ENCODE assay signal across 8 cellular contexts in genomic region chr12:69585189-69586062, GRCh38. TPM values are rescaled to one million over a fixed set of nuclear protein-coding genes. Genes with fewer than 3 reads are reported as not detected.
DNase-seq lines count a peak whose midpoint lies in the region; ATAC-seq, FAIRE-seq and TF ChIP-seq lines count a peak whose summit lies in the region.

Gene CCT2, plus strand, starts transcription at chr12:69585459. Its CDS starts 63 bp downstream, at chr12:69585522.

- FAIRE-seq in GM19239 (lab: Jason Lieb, UNC): peak; percentile 90

- H3K27ac Mint-ChIP-seq in activated CD4-positive, alpha-beta T cell treated with anti-CD3 and anti-CD28 coated beads for 36 hours: peak within 1 kb of the TSS; percentile 95

- ATAC-seq in HG03457 (IDR thresholded peaks at IDR 0.05; ENCODE audit: unreplicated experiment): peak; percentile 95
- peak; percentile 94 for ATAC-seq in activated CD4-positive, alpha-beta T cell treated with anti-CD3 and anti-CD28 coated beads for 36 hours

- H4K20me1 ChIP-seq in BLaER1: peaks cover 49% of the 10 kb centered on the region

- H3K4me3 ChIP-seq in BLaER1 (peak within 1 kb of the TSS; percentile 92), choroid plexus epithelial cell (ENCODE audit: low read depth, low read length) (peak within 1 kb of the TSS; percentile 100)

- H3K27ac ChIP-seq in BLaER1: peak within 1 kb of the TSS; percentile 96

- DNase-seq in GM19239 (ENCODE audit: insufficient read length, low spot score) (peak; percentile 77), NCI-H524 (lab: John Stamatoyannopoulos, UW) (peak; percentile 59 to 95), choroid plexus epithelial cell (ENCODE audit: low read depth) (peak; percentile 96), kidney glomerular epithelial cell (lab: John Stamatoyannopoulos, UW) (peak; percentile 86)
- peak; percentile 98 for DNase-seq in activated CD4-positive, alpha-beta T cell treated with anti-CD3 and anti-CD28 coated beads for 36 hours
- DNase-seq in stimulated activated CD4-positive, alpha-beta T cell treated with anti-CD3 and anti-CD28 coated beads, Interleukin-1b, Interleukin-23, amount 100 ng/mL, for 1 hour (ENCODE audit: low read depth in 2 of 2): peak; percentile 88 to 94

- H3K27me3 ChIP-seq in BLaER1: no peaks in the 10 kb centered on the region

- H3K4me2 ChIP-seq in BLaER1: peak within 1 kb of the TSS; percentile 76

- H3K36me3 ChIP-seq in BLaER1: peaks cover 43% of the 10 kb centered on the region

- peaks cover 26% of the 10 kb centered on the region for H3K36me3 Mint-ChIP-seq in activated CD4-positive, alpha-beta T cell treated with anti-CD3 and anti-CD28 coated beads for 36 hours (ENCODE audit: low read depth)

- TF ChIP-seq CTCF in choroid plexus epithelial cell (conservative IDR thresholded peaks at IDR 0.05; ENCODE audit: low read depth, low read length): peak; percentile 55

- intact Hi-C loops in activated CD4-positive, alpha-beta T cell treated with anti-CD3 and anti-CD28 coated beads for 36 hours (cut with DNase I, micrococcal nuclease): loop anchor here (1.0 to 10.0 kb wide), 11 partner anchors 113 to 782 kb away; partner anchors contain the start of genes CNOT2 (in 2 of the 2), CPSF6 (in 2 of the 2), FRS2 (in 2 of the 2) and RAB3IP (in 2 of the 2)

- peak within 1 kb of the TSS; percentile 96 for H3K4me3 Mint-ChIP-seq in activated CD4-positive, alpha-beta T cell treated with anti-CD3 and anti-CD28 coated beads for 36 hours

- H3K4me1 Mint-ChIP-seq in activated CD4-positive, alpha-beta T cell treated with anti-CD3 and anti-CD28 coated beads for 36 hours: peaks cover 30% of the 10 kb centered on the region

- POLR2A ChIA-PET in activated CD4-positive, alpha-beta T cell treated with anti-CD3 and anti-CD28 coated beads for 36 hours (lab: Charles Lee): interaction anchor here (1.0 kb wide), 1 partner anchor 225 kb away, joined by 3 read pairs; no protein-coding TSS in a partner anchor

- H3K9me3 Mint-ChIP-seq in activated CD4-positive, alpha-beta T cell treated with anti-CD3 and anti-CD28 coated beads for 36 hours (ENCODE audit: low read depth): no peaks in the 10 kb centered on the region

- peak within 1 kb of the TSS; percentile 97 for H3K9ac ChIP-seq in BLaER1

- peaks cover 14% of the 10 kb centered on the region for H3K4me1 ChIP-seq in BLaER1

- H3K27me3 Mint-ChIP-seq in activated CD4-positive, alpha-beta T cell treated with anti-CD3 and anti-CD28 coated beads for 36 hours: no peaks in the 10 kb centered on the region

- H3K9me3 ChIP-seq in BLaER1: no peaks in the 10 kb centered on the region

- CTCF ChIA-PET in activated CD4-positive, alpha-beta T cell treated with anti-CD3 and anti-CD28 coated beads for 36 hours (lab: Charles Lee): interaction anchor here (1.0 to 2.7 kb wide), 5 partner anchors 10 to 195 kb away, joined by 3 to 11 read pairs (median 5); no protein-coding TSS in a partner anchor

RNA-seq across cellular contexts. Expression of gene CCT2, which starts in this region (rescaled TPM):
- 100 to 1,000 TPM; 293 to 360 TPM for total RNA-seq in activated CD4-positive, alpha-beta T cell treated with anti-CD3 and anti-CD28 coated beads for 36 hours

Comparison
In these comparisons a context has a peak if more than half of its experiments do, and no peak if none do; other contexts are left out.
1. Peak in every context shown above with its lines: DNase-seq, ATAC-seq, H3K4me3 ChIP-seq and H3K27ac ChIP-seq.